In genomic region chr19:45339629-45340028, GRCh38 we compare ENCODE assay signal across 18 cellular contexts. TPM values are rescaled to one million over a fixed set of nuclear protein-coding genes. Genes with fewer than 3 reads are reported as not detected.
A peak's percentile ranks its signal among the peaks of the same experiment; 100 is the strongest.
DNase-seq lines count a peak whose midpoint lies in the region; ATAC-seq and TF ChIP-seq lines count a peak whose summit lies in the region.
"Had no signal": no experiment of that assay in that cellular context is flagged by ENCODE, and none has a peak within 500 bp of the region (broad histone marks: within the 10 kb centered on the region; RNA-seq: fewer than 3 reads in every experiment).

No MANE protein-coding gene starts in this region.

- no peak for DNase-seq in T-helper 2 cell treated with Interferon-gamma antibody and Interleukin-4, amounts not matched to agents 5 μg/mL and 100 μg/mL, for 36 hours (ENCODE audit: low spot score)
- no peak for DNase-seq in T-helper 2 cell
- no peak for DNase-seq in natural killer cell
- DNase-seq in progenitor cell of endocrine pancreas (ENCODE audit: low spot score, unreplicated experiment), result no peak
- no peak for DNase-seq in NCI-H2227 (lab: John Stamatoyannopoulos, UW; ENCODE audit: unreplicated experiment)
- no peak for DNase-seq in RPMI8226
- DNase-seq in substantia nigra (lab: John Stamatoyannopoulos, UW), result no peak
- DNase-seq: 8988T; CD4-positive, alpha-beta memory T cell; DMS153; DMS79; GF-D8; GOT3; H7 had no signal

- H3K27me3 Mint-ChIP-seq in T-helper 2 cell treated with Interferon-gamma antibody and Interleukin-4, amounts not matched to agents 5 μg/mL and 100 μg/mL, for 36 hours (ENCODE audit: low read depth), result peaks cover 13% of the 10 kb centered on the region
- peaks cover 19% of the 10 kb centered on the region for H3K27me3 Mint-ChIP-seq in activated T-helper 17 cell treated with anti-CD3 and anti-CD28 coated beads, Interleukin-2, amount 50 U/mL, for 72 hours
- peaks cover 8 to 15% of the 10 kb centered on the region in 2 donors for H3K27me3 Mint-ChIP-seq in natural killer cell (ENCODE audit: low read depth in 2 of 2)
- H3K27me3 Mint-ChIP-seq in progenitor cell of endocrine pancreas, result peaks cover 28% of the 10 kb centered on the region

- no peak for ATAC-seq in activated T-helper 17 cell treated with anti-CD3 and anti-CD28 coated beads, Interleukin-2, amount 50 U/mL, for 72 hours (replicated peaks)
- no peak for ATAC-seq in natural killer cell

- intact Hi-C loops in natural killer cell (cut with micrococcal nuclease), result loop anchor here (5.0 kb wide), 3 partner anchors 437 to 557 kb away; no protein-coding TSS in a partner anchor

- no peak overlapping the region for H3K27ac ChIP-seq in substantia nigra (ENCODE audit: low read depth, low read length, poor library complexity, severe bottlenecking)
- H3K27ac ChIP-seq: BLaER1 had no signal

- peak overlapping the region; percentile 55 for H3K4me3 Mint-ChIP-seq in T-helper 2 cell treated with Interferon-gamma antibody and Interleukin-4, amounts not matched to agents 5 μg/mL and 100 μg/mL, for 36 hours
- H3K4me3 Mint-ChIP-seq in activated T-helper 17 cell treated with anti-CD3 and anti-CD28 coated beads, Interleukin-2, amount 50 U/mL, for 72 hours, result peak overlapping the region; percentile 48
- H3K4me3 Mint-ChIP-seq in natural killer cell (peak overlapping the region; percentile 77), progenitor cell of endocrine pancreas (ENCODE audit: low read depth) (peak overlapping the region; percentile 45)

- no peaks in the 10 kb centered on the region for H3K9me3 Mint-ChIP-seq in T-helper 2 cell treated with Interferon-gamma antibody and Interleukin-4, amounts not matched to agents 5 μg/mL and 100 μg/mL, for 36 hours
- H3K9me3 Mint-ChIP-seq in activated T-helper 17 cell treated with anti-CD3 and anti-CD28 coated beads, Interleukin-2, amount 50 U/mL, for 72 hours, result no peaks in the 10 kb centered on the region
- H3K9me3 Mint-ChIP-seq in natural killer cell (no peaks in the 10 kb centered on the region), progenitor cell of endocrine pancreas (ENCODE audit: low read depth) (no peaks in the 10 kb centered on the region)
- H3K9me3 Mint-ChIP-seq: CD4-positive, alpha-beta memory T cell had no signal

- no peaks in the 10 kb centered on the region for H3K36me3 Mint-ChIP-seq in T-helper 2 cell treated with Interferon-gamma antibody and Interleukin-4, amounts not matched to agents 5 μg/mL and 100 μg/mL, for 36 hours (ENCODE audit: low read depth)
- no peaks in the 10 kb centered on the region for H3K36me3 Mint-ChIP-seq in activated T-helper 17 cell treated with anti-CD3 and anti-CD28 coated beads, Interleukin-2, amount 50 U/mL, for 72 hours (ENCODE audit: low read depth)
- H3K36me3 Mint-ChIP-seq in natural killer cell (no peaks in the 10 kb centered on the region), progenitor cell of endocrine pancreas (ENCODE audit: insufficient read depth) (no peaks in the 10 kb centered on the region)
- H3K36me3 Mint-ChIP-seq: CD4-positive, alpha-beta memory T cell had no signal

- peaks cover 7% of the 10 kb centered on the region for H3K4me1 Mint-ChIP-seq in T-helper 2 cell treated with Interferon-gamma antibody and Interleukin-4, amounts not matched to agents 5 μg/mL and 100 μg/mL, for 36 hours (ENCODE audit: low read depth)
- no peaks in the 10 kb centered on the region for H3K4me1 Mint-ChIP-seq in activated T-helper 17 cell treated with anti-CD3 and anti-CD28 coated beads, Interleukin-2, amount 50 U/mL, for 72 hours
- H3K4me1 Mint-ChIP-seq in natural killer cell, result peaks cover 10 to 12% of the 10 kb centered on the region in 2 donors
- H3K4me1 Mint-ChIP-seq in progenitor cell of endocrine pancreas (ENCODE audit: low read depth), result peaks cover 2% of the 10 kb centered on the region

- TF ChIP-seq CTCF in natural killer cell (IDR thresholded peaks at IDR 0.05), result no peak
- no peak for TF ChIP-seq CTCF in progenitor cell of endocrine pancreas (IDR thresholded peaks at IDR 0.05; ENCODE audit: unreplicated experiment)

- H3K27ac Mint-ChIP-seq in T-helper 2 cell treated with Interferon-gamma antibody and Interleukin-4, amounts not matched to agents 5 μg/mL and 100 μg/mL, for 36 hours, result no peak overlapping the region
- H3K27ac Mint-ChIP-seq in activated T-helper 17 cell treated with anti-CD3 and anti-CD28 coated beads, Interleukin-2, amount 50 U/mL, for 72 hours, result no peak overlapping the region
- H3K27ac Mint-ChIP-seq in natural killer cell, result no peak overlapping the region
- no peak overlapping the region for H3K27ac Mint-ChIP-seq in progenitor cell of endocrine pancreas
- H3K27ac Mint-ChIP-seq: CD4-positive, alpha-beta memory T cell had no signal

RNA-seq across cellular contexts. Expression of gene KLC3, which starts 0.9 kb away (rescaled TPM):
- under 1 TPM in 1 of 2 donors, not detected in 1; 0.24 TPM for total RNA-seq in activated T-helper 17 cell treated with anti-CD3 and anti-CD28 coated beads, Interleukin-2, amount 50 U/mL, for 72 hours
- total RNA-seq in natural killer cell (not detected), progenitor cell of endocrine pancreas (1.1 and 1.6 TPM in 2 replicates)
- total RNA-seq: CD4-positive, alpha-beta memory T cell had no signal

RNA-seq across cellular contexts. Expression of gene CKM, which starts 17.0 kb away (rescaled TPM):
- total RNA-seq in activated T-helper 17 cell treated with anti-CD3 and anti-CD28 coated beads, Interleukin-2, amount 50 U/mL, for 72 hours, result not detected
- not detected for total RNA-seq in natural killer cell
- total RNA-seq in progenitor cell of endocrine pancreas, result not detected in 2 replicates
- total RNA-seq: A673; CD4-positive, alpha-beta memory T cell; H7; HT-29 had no signal

RNA-seq across cellular contexts. Expression of gene ERCC2, which starts 30.7 kb away (rescaled TPM):
- 10 to 100 TPM; 15.9 to 31.6 TPM for total RNA-seq in activated T-helper 17 cell treated with anti-CD3 and anti-CD28 coated beads, Interleukin-2, amount 50 U/mL, for 72 hours
- total RNA-seq in natural killer cell, result 10 to 100 TPM; 13.4 to 22.3 (median 14.9) TPM
- total RNA-seq in progenitor cell of endocrine pancreas, result 60.5 and 63.8 TPM in 2 replicates
